Comparison of ENCODE assay signal across 20 cellular contexts in the genomic region with DNA sequence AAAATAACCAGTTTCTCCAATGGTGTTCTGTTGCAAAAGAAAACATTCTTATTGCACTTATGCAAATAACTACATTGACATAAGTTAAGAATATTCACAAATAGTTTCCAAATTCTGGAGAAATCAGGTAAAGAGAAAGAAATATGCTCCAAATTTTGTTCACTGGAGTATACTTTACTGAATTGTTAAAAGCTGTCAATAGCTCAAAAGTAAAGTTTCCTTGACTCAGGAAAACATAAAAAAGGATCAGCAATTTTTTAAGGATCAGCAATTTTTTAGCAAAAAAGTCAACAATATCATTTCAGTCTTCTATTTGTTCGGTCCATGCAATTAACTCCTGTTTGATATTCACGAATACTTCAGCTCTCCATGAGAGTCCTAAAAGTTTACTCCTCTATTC. TPM values are rescaled to one million over a fixed set of nuclear protein-coding genes. Genes with fewer than 3 reads are reported as not detected.
DNase-seq lines count a peak whose midpoint lies in the region; ATAC-seq, FAIRE-seq and TF ChIP-seq lines count a peak whose summit lies in the region.
"Had no signal": no experiment of that assay in that cellular context is flagged by ENCODE, and none has a peak within 500 bp of the region (broad histone marks: within the 10 kb centered on the region; RNA-seq: fewer than 3 reads in every experiment).

No MANE protein-coding gene starts in this region.

- no peak overlapping the region for H3K9ac ChIP-seq in K562 (ENCODE audit: insufficient read depth in 1 of 2, low read depth in 2 of 2, low read length in 2 of 2)

- CTCF ChIA-PET in PC-9 (lab: Charles Lee) (interaction anchor here (0.5 kb wide), 2 partner anchors 10 to 50 kb away, joined by 14 read pairs; no protein-coding TSS in a partner anchor), K562 (lab: Yijun Ruan, JAX; ENCODE audit: low intra/inter-chr PET ratio) (no interaction called here)

- POLR2A ChIA-PET in PC-9 (lab: Charles Lee; ENCODE audit: unreplicated experiment) (interaction anchor here (0.6 to 0.7 kb wide), 4 partner anchors 19 to 70 kb away, joined by 4 to 8 read pairs (median 6); no protein-coding TSS in a partner anchor), K562 (lab: Yijun Ruan, JAX) (interaction anchor here (0.8 to 1.0 kb wide), 4 partner anchors 22 to 178 kb away, joined by 3 to 4 read pairs (median 3); no protein-coding TSS in a partner anchor)

- H2AFZ ChIP-seq in PC-9 (no peak overlapping the region), K562 (ENCODE audit: low read depth, low read length) (no peak overlapping the region)

- peaks cover 7% of the 10 kb centered on the region for H3K9me3 ChIP-seq in PC-9 (ENCODE audit: insufficient read depth, low read depth)
- H3K9me3 ChIP-seq in K562 (replicated peaks; ENCODE audit: control insufficient read depth, insufficient read depth, low read depth, low read length) = peaks cover 17% of the 10 kb centered on the region
- H3K9me3 ChIP-seq: upper lobe of right lung had no signal

- no peak for TF ChIP-seq RAD21 in K562 (CRISPR knock-in tag; conservative IDR thresholded peaks at IDR 0.05 in 1 of 2, IDR thresholded peaks at IDR 0.05 in 1 of 2)

- no peaks in the 10 kb centered on the region for H3K9me1 ChIP-seq in K562 (ENCODE audit: control insufficient read depth, insufficient read depth, low read length)

- 90% methylated on average over 2 of the region's 2 CpGs for WGBS in K562 (ENCODE audit: insufficient coverage, low coverage, missing lambda C conversion rate)

- H3K36me3 Mint-ChIP-seq in stimulated activated naive CD8-positive, alpha-beta T cell treated with anti-CD3 and anti-CD28 coated beads, Interleukin-15, Interleukin-2, amounts not matched to agents 100 ng/mL and 50 ng/mL, for 24 hours (ENCODE audit: low read depth) = peaks cover 23% of the 10 kb centered on the region

- H3K27ac Mint-ChIP-seq in stimulated activated naive CD8-positive, alpha-beta T cell treated with anti-CD3 and anti-CD28 coated beads, Interleukin-15, Interleukin-2, amounts not matched to agents 100 ng/mL and 50 ng/mL, for 24 hours = peak overlapping the region; percentile 100
- no peak overlapping the region for H3K27ac Mint-ChIP-seq in stimulated activated naive CD8-positive, alpha-beta T cell treated with anti-CD3 and anti-CD28 coated beads, Interleukin-15, amount 100 ng/mL, for 72 hours
- H3K27ac Mint-ChIP-seq: nephron had no signal

- in situ Hi-C loops in K562 (cut with MboI) = no loop called here

- H3K27ac ChIP-seq in PC-9 = no peak overlapping the region
- no peak overlapping the region for H3K27ac ChIP-seq in K562 (ENCODE audit: extremely low read depth, low read depth, low read length)
- H3K27ac ChIP-seq: upper lobe of right lung, WERI-Rb-1 had no signal

- no peak for FAIRE-seq in K562 (lab: Jason Lieb, UNC)
- FAIRE-seq: bronchial epithelial cell, G401.6 had no signal

- peak overlapping the region; percentile 92 for H3K4me3 Mint-ChIP-seq in stimulated activated naive CD8-positive, alpha-beta T cell treated with anti-CD3 and anti-CD28 coated beads, Interleukin-15, Interleukin-2, amounts not matched to agents 100 ng/mL and 50 ng/mL, for 24 hours
- H3K4me3 Mint-ChIP-seq in stimulated activated naive CD8-positive, alpha-beta T cell treated with anti-CD3 and anti-CD28 coated beads, Interleukin-15, amount 100 ng/mL, for 72 hours = peak overlapping the region; percentile 100
- H3K4me3 Mint-ChIP-seq: nephron had no signal

- TF ChIP-seq CTCF in PC-9 (conservative IDR thresholded peaks at IDR 0.05) (no peak), K562 (IDR thresholded peaks at IDR 0.05 in 2 of 3, conservative IDR thresholded peaks at IDR 0.05 in 1 of 3; ENCODE audit: insufficient read depth in 2 of 3, low read depth in 1 of 3, low read length in 3 of 3) (no peak)

- H3K79me2 ChIP-seq in PC-9 (ENCODE audit: low read depth) (no peaks in the 10 kb centered on the region), K562 (ENCODE audit: control insufficient read depth, insufficient read depth, low read length) (peaks cover 25% of the 10 kb centered on the region)

- intact Hi-C loops in PC-9 (cut with micrococcal nuclease; ENCODE audit: unreplicated experiment) (no loop called here), K562 (cut with micrococcal nuclease) (no loop called here)

- BruUV-seq in PC-9 (replicated peaks; lab: Mats Ljungman, UMichigan) (no TSS peak), K562 (replicated peaks; lab: Mats Ljungman, UMichigan) (no TSS peak)

- H3K4me1 Mint-ChIP-seq in stimulated activated naive CD8-positive, alpha-beta T cell treated with anti-CD3 and anti-CD28 coated beads, Interleukin-15, Interleukin-2, amounts not matched to agents 100 ng/mL and 50 ng/mL, for 24 hours (ENCODE audit: low read depth) = peaks cover 70% of the 10 kb centered on the region
- H3K4me1 Mint-ChIP-seq in stimulated activated naive CD8-positive, alpha-beta T cell treated with anti-CD3 and anti-CD28 coated beads, Interleukin-15, amount 100 ng/mL, for 72 hours = peaks cover 55% of the 10 kb centered on the region

- no peaks in the 10 kb centered on the region for H3K27me3 Mint-ChIP-seq in stimulated activated naive CD8-positive, alpha-beta T cell treated with anti-CD3 and anti-CD28 coated beads, Interleukin-15, Interleukin-2, amounts not matched to agents 100 ng/mL and 50 ng/mL, for 24 hours
- H3K27me3 Mint-ChIP-seq in stimulated activated naive CD8-positive, alpha-beta T cell treated with anti-CD3 and anti-CD28 coated beads, Interleukin-15, amount 100 ng/mL, for 72 hours = no peaks in the 10 kb centered on the region

- H3K9me2 ChIP-seq in PC-9 (ENCODE audit: insufficient read depth) = no peaks in the 10 kb centered on the region; the same call in 1 of the 2 replicates

- 0 out of 2 replicates have a peak overlapping the region, but pooled peaks have one; percentile 11 for H3K4me2 ChIP-seq in PC-9
- no peak overlapping the region for H3K4me2 ChIP-seq in K562 (ENCODE audit: insufficient read depth, low read length)

- H4K20me1 ChIP-seq in PC-9 (ENCODE audit: insufficient read depth) (no peaks in the 10 kb centered on the region), K562 (replicated peaks; ENCODE audit: control insufficient read depth, insufficient read depth, low read length) (no peaks in the 10 kb centered on the region)

- no peaks in the 10 kb centered on the region for H3K36me3 ChIP-seq in PC-9 (ENCODE audit: low read depth)
- no peaks in the 10 kb centered on the region for H3K36me3 ChIP-seq in K562 (ENCODE audit: control insufficient read depth, insufficient read depth, low read length)
- H3K36me3 ChIP-seq: upper lobe of right lung, WERI-Rb-1 had no signal

- TF ChIP-seq POLR2A in K562 (conservative IDR thresholded peaks at IDR 0.05) = no peak

- H3K4me1 ChIP-seq in PC-9 (replicated peaks; ENCODE audit: insufficient read depth) (peaks cover 39% of the 10 kb centered on the region), K562 (replicated peaks in 1 of 2; ENCODE audit: control insufficient read depth in 2 of 2, insufficient read depth in 2 of 2, low read length in 2 of 2) (peaks cover 16 to 27% of the 10 kb centered on the region in 2 experiments; a peak in 4 of 5 replicates)
- H3K4me1 ChIP-seq: upper lobe of right lung had no signal

- H3K4me3 ChIP-seq in PC-9 = no peak overlapping the region
- no peak overlapping the region for H3K4me3 ChIP-seq in K562
- H3K4me3 ChIP-seq: upper lobe of right lung had no signal

- DNase-seq in stimulated activated naive CD8-positive, alpha-beta T cell treated with anti-CD3 and anti-CD28 coated beads, Interleukin-15, Interleukin-2, amounts not matched to agents 100 U/mL and 50 U/mL, for 24 hours = no peak
- DNase-seq in PC-9 (no peak), K562 (ENCODE audit: extremely low read depth in 1 of 4, low spot score in 3 of 4) (no peak), midbrain (lab: John Stamatoyannopoulos, UW) (no peak)
- no peak for DNase-seq in stimulated activated naive CD8-positive, alpha-beta T cell treated with anti-CD3 and anti-CD28 coated beads, Interleukin-15, amount 100 ng/mL, for 72 hours
- DNase-seq: AML-193; NCI-H1436; NCI-H2171 treated with DMSO at 0.1 percent for 48 hours; posterior cingulate gyrus; SHP77 treated with DMSO at 0.1 percent for 48 hours; stimulated activated CD4-positive, alpha-beta T cell treated with anti-CD3 and anti-CD28 coated beads, Interleukin-2, amount 100 ng/mL, for 48 hours; upper lobe of right lung; WERI-Rb-1 had no signal

- H3K27me3 ChIP-seq in PC-9 (ENCODE audit: insufficient read depth, low read depth) = no peaks in the 10 kb centered on the region
- H3K27me3 ChIP-seq in K562 (ENCODE audit: control insufficient read depth in 2 of 2, insufficient read depth in 2 of 2, low read length in 2 of 2) = no peaks in the 10 kb centered on the region

- ATAC-seq in stimulated activated naive CD8-positive, alpha-beta T cell treated with anti-CD3 and anti-CD28 coated beads, Interleukin-15, Interleukin-2, amounts not matched to agents 100 U/mL and 50 U/mL, for 24 hours = no peak
- ATAC-seq in K562 (no peak), GM18520 (IDR thresholded peaks at IDR 0.05; ENCODE audit: unreplicated experiment) (no peak), HG02588 (IDR thresholded peaks at IDR 0.05; ENCODE audit: unreplicated experiment) (no peak)
- no peak for ATAC-seq in stimulated activated naive CD8-positive, alpha-beta T cell treated with anti-CD3 and anti-CD28 coated beads, Interleukin-15, amount 100 ng/mL, for 72 hours
- ATAC-seq: esophagus mucosa, upper lobe of right lung had no signal

- H3F3A ChIP-seq in PC-9 (ENCODE audit: insufficient read depth, low read depth) = peaks cover 39% of the 10 kb centered on the region

- TF ChIP-seq EP300 in K562 (IDR thresholded peaks at IDR 0.05; ENCODE audit: low read length) = no peak

- peaks cover 3% of the 10 kb centered on the region for H3K9me3 Mint-ChIP-seq in stimulated activated naive CD8-positive, alpha-beta T cell treated with anti-CD3 and anti-CD28 coated beads, Interleukin-15, Interleukin-2, amounts not matched to agents 100 ng/mL and 50 ng/mL, for 24 hours
- no peaks in the 10 kb centered on the region for H3K9me3 Mint-ChIP-seq in stimulated activated naive CD8-positive, alpha-beta T cell treated with anti-CD3 and anti-CD28 coated beads, Interleukin-15, amount 100 ng/mL, for 72 hours

RNA-seq across cellular contexts. Expression of gene ANXA2R, which starts 51.6 kb away (rescaled TPM):
- total RNA-seq in PC-9 (2021) (3.6 and 6.3 TPM in 2 replicates), K562 (2014; rRNA removed) (3.4 and 3.5 TPM in 2 replicates), K562 (2014; rRNA removed; fragmentation: Illumina TruSeq; extraction: Trizol) (2.8 and 3.4 TPM in 2 replicates), K562 (2015; rRNA removed; fragmentation: Illumina TruSeq; extraction: Trizol) (3.4 and 3.5 TPM in 2 replicates), K562 (2021) (3.9 and 4.3 TPM in 2 replicates)
- total RNA-seq in K562 (2011; cell fraction: chromatin; rRNA removed; ENCODE audit: low replicate concordance) = 22.1 and 27.2 TPM in 2 replicates
- 17.0 and 20.7 TPM in 2 replicates for total RNA-seq in K562 (2011; cell fraction: nucleolus; rRNA removed)
- 21.3 and 21.4 TPM in 2 replicates for total RNA-seq in K562 (2011; cell fraction: nucleoplasm; rRNA removed)
- polyA plus RNA-seq in K562 (2011; rRNA removed) (2.3 and 2.7 TPM in 2 replicates), K562 (2014; fragmentation: Illumina TruSeq; extraction: Trizol) (2.3 and 3.4 TPM in 2 replicates), K562 (2014; fragmentation: Nextera tagmentation; extraction: Ambion mirVana) (1 to 10 TPM; 2.1 to 3.5 TPM), K562 (2014; rRNA removed) (4.8 and 7.5 TPM in 2 replicates)
- 2.6 and 3.1 TPM in 2 replicates for polyA plus RNA-seq in K562 (2011; cell fraction: cytosol; rRNA removed)
- 6.1 and 8.3 TPM in 2 replicates for polyA plus RNA-seq in K562 (2011; cell fraction: nucleus; rRNA removed)
- 3.4 and 6.0 TPM in 2 replicates for polyA plus RNA-seq in K562 (2012)
- polyA minus RNA-seq in K562 (2011; rRNA and poly(A)+ RNA removed) = 5.8 and 6.1 TPM in 2 replicates
- 0.48 and 1.8 TPM in 2 replicates for polyA minus RNA-seq in K562 (2011; cell fraction: cytosol; rRNA and poly(A)+ RNA removed)
- 15.4 and 18.3 TPM in 2 replicates for polyA minus RNA-seq in K562 (2011; cell fraction: nucleus; rRNA and poly(A)+ RNA removed)
